In the genomic region with DNA sequence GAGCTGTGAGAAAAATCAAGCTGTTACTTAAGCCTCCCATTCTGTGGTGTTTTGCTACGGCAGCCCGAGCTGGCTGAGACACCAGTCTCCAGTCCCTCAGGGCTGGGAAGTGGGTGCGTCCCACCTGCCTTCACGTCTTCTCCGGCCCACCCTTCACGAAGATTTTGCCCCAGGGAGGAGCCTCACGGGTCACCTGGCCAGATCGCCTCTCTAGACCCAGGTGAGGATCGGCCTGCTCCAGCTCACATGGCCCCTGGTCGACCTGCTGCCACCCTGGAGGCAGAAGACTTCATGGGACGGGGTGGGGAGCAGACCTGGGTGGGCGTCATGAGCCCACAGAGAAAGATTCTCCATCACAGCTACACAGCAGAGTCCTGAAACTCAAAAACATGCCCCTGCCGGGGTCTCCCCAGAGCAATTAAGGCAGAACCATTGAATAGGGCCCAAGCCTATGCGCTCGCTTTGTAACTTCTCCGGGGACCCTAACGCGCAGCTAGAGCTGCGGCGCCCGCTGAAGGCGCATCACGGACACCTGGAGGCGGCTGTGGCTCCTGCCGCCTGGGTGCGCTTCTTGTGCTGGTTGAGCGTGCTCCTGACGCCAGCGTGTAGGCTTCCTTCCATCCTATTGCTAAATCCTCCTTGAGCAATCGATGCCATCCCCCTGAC, we compare ENCODE assay signal across 20 cellular contexts.
"Had no signal": no experiment of that assay in that cellular context is flagged by ENCODE, and none has a peak within 500 bp of the region (broad histone marks: within the 10 kb centered on the region; RNA-seq: fewer than 3 reads in every experiment).

No MANE protein-coding gene starts in this region.

- H3K36me3 ChIP-seq: esophagus squamous epithelium, pancreas, SJCRH30, tibial artery had no signal

- DNase-seq: activated CD4-positive, CD25-positive, alpha-beta regulatory T cell treated with anti-CD3 and anti-CD28 coated beads, Interleukin-2, amount 50 U/mL, for 72 hours; activated effector memory CD4-positive, alpha-beta T cell treated with Interleukin-2 at 50 U/mL for 16 hours; activated T-cell treated with anti-CD3 and anti-CD28 coated beads, Interleukin-2, amount 50 U/mL, for 24 hours; amniotic stem cell; body of pancreas; central memory CD4-positive, alpha-beta T cell; esophagus squamous epithelium; foreskin fibroblast; glutamatergic neuron; left cardiac atrium; SJCRH30; small intestine; SW 1271 had no signal

- H3K27ac ChIP-seq: body of pancreas, esophagus squamous epithelium, pancreas, SJCRH30, tibial artery had no signal

- H3K9me3 ChIP-seq: body of pancreas, esophagus squamous epithelium, pancreas, SJCRH30, tibial artery had no signal

- H3K27ac Mint-ChIP-seq: activated naive CD4-positive, alpha-beta T cell treated with anti-CD3 and anti-CD28 coated beads, Interleukin-2, amount 50 U/mL, for 72 hours; activated T-cell treated with anti-CD3 and anti-CD28 coated beads, Interleukin-2, amount 50 U/mL, for 24 hours; memory B cell; stimulated activated effector memory CD8-positive, alpha-beta T cell treated with anti-CD3 and anti-CD28 coated beads, Interleukin-12 subunit alpha, Interleukin-12 subunit beta, amount 100 ng/mL, for 72 hours; T-helper 2 cell treated with Interferon-gamma antibody and Interleukin-4, amounts not matched to agents 5 μg/mL and 100 μg/mL, for 36 hours had no signal

- H3K4me1 ChIP-seq: body of pancreas, esophagus squamous epithelium, pancreas, SJCRH30, tibial artery had no signal

- H3K9me3 Mint-ChIP-seq: activated naive CD4-positive, alpha-beta T cell treated with anti-CD3 and anti-CD28 coated beads, Interleukin-2, amount 50 U/mL, for 72 hours; activated T-cell treated with anti-CD3 and anti-CD28 coated beads, Interleukin-2, amount 50 U/mL, for 24 hours; stimulated activated effector memory CD8-positive, alpha-beta T cell treated with anti-CD3 and anti-CD28 coated beads, Interleukin-12 subunit alpha, Interleukin-12 subunit beta, amount 100 ng/mL, for 72 hours; T-helper 2 cell treated with Interferon-gamma antibody and Interleukin-4, amounts not matched to agents 5 μg/mL and 100 μg/mL, for 36 hours had no signal

- H3K4me3 Mint-ChIP-seq: activated T-cell treated with anti-CD3 and anti-CD28 coated beads, Interleukin-2, amount 50 U/mL, for 24 hours; memory B cell; stimulated activated effector memory CD8-positive, alpha-beta T cell treated with anti-CD3 and anti-CD28 coated beads, Interleukin-12 subunit alpha, Interleukin-12 subunit beta, amount 100 ng/mL, for 72 hours; T-helper 2 cell treated with Interferon-gamma antibody and Interleukin-4, amounts not matched to agents 5 μg/mL and 100 μg/mL, for 36 hours had no signal

- FAIRE-seq: endometrium, pancreas, small intestine had no signal

- H3K27me3 ChIP-seq: body of pancreas, pancreas, SJCRH30, tibial artery had no signal

- H3K4me3 ChIP-seq: body of pancreas, esophagus squamous epithelium, pancreas, SJCRH30, tibial artery had no signal

- H3K4me1 Mint-ChIP-seq: memory B cell; stimulated activated effector memory CD8-positive, alpha-beta T cell treated with anti-CD3 and anti-CD28 coated beads, Interleukin-12 subunit alpha, Interleukin-12 subunit beta, amount 100 ng/mL, for 72 hours had no signal

- H3K36me3 Mint-ChIP-seq: activated naive CD4-positive, alpha-beta T cell treated with anti-CD3 and anti-CD28 coated beads, Interleukin-2, amount 50 U/mL, for 72 hours; memory B cell; stimulated activated effector memory CD8-positive, alpha-beta T cell treated with anti-CD3 and anti-CD28 coated beads, Interleukin-12 subunit alpha, Interleukin-12 subunit beta, amount 100 ng/mL, for 72 hours had no signal
